26 cellular contexts compared by ENCODE assay signal in the genomic region with DNA sequence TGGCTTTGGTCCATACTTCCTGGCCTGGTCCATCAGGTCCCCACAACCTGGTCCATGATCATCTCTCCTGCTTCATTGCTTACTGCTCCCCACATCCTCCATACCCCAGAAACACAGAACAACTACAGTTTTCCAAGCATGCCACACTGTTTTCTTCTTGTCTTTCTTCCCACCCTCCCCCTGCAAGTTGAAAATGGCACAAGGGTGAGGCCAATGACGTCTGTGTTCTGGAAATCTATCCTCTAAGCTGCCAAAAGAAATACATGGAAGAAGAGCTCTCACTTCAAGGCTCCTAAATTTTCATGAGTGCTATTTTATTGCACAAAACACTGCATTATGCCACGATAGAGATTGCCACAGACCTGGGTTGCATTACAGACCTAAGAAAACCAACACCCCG.
A peak's percentile ranks its signal among the peaks of the same experiment; 100 is the strongest.
DNase-seq lines count a peak whose midpoint lies in the region; TF ChIP-seq lines count a peak whose summit lies in the region.
"Had no signal": no experiment of that assay in that cellular context is flagged by ENCODE, and none has a peak within 500 bp of the region (broad histone marks: within the 10 kb centered on the region; RNA-seq: fewer than 3 reads in every experiment).

No MANE protein-coding gene starts in this region.

- H3K27me3 ChIP-seq in adrenal gland (no peaks in the 10 kb centered on the region), dorsolateral prefrontal cortex (peaks cover 0 to 7% (median 0%) of the 10 kb centered on the region in 45 donors), neuronal stem cell (ENCODE audit: control insufficient read depth in 3 of 3, insufficient read depth in 3 of 3, low read depth in 1 of 3, low read length in 3 of 3) (no peaks in the 10 kb centered on the region), tibial artery (no peaks in the 10 kb centered on the region), stomach (peaks cover 0 to 2% (median 0%) of the 10 kb centered on the region in 3 donors), BE2C (no peaks in the 10 kb centered on the region)
- H3K27me3 ChIP-seq: right lobe of liver, upper lobe of right lung had no signal

- peak overlapping the region; percentile 14 for H2BK12ac ChIP-seq in neuronal stem cell (ENCODE audit: low read length)

- H3K9ac ChIP-seq in neuronal stem cell (ENCODE audit: low read depth, low read length, poor library complexity) = no peak overlapping the region
- H3K9ac ChIP-seq: SK-N-SH had no signal

- no peak overlapping the region for H4K8ac ChIP-seq in neuronal stem cell (ENCODE audit: low read depth, low read length)

- H3K14ac ChIP-seq in neuronal stem cell (ENCODE audit: low read length) = no peak overlapping the region

- TF ChIP-seq CTCF in adrenal gland (IDR thresholded peaks at IDR 0.05) (no peak), dorsolateral prefrontal cortex (IDR thresholded peaks at IDR 0.05 in 54 of 56, conservative IDR thresholded peaks at IDR 0.05 in 2 of 56; ENCODE audit: low read depth in 1 of 56, partially characterized antibody in 56 of 56) (no peak), tibial artery (IDR thresholded peaks at IDR 0.05) (no peak), stomach (IDR thresholded peaks at IDR 0.05) (no peak), BE2C (IDR thresholded peaks at IDR 0.05; ENCODE audit: low read depth, low read length) (no peak)

- H3K27ac ChIP-seq in adrenal gland (peak overlapping the region in 3 of 5 donors; percentile 47 to 93 (median 76)), dorsolateral prefrontal cortex (peak overlapping the region in 45 of 59 donors; percentile 4 to 94 (median 67)), neuronal stem cell (replicated peaks; ENCODE audit: low read length) (no peak overlapping the region), tibial artery (peak overlapping the region; percentile 79 to 80), stomach (peak overlapping the region in 1 of 5 donors; percentile 56)
- H3K27ac ChIP-seq: right lobe of liver, upper lobe of right lung had no signal

- no peak overlapping the region for H2BK5ac ChIP-seq in neuronal stem cell (ENCODE audit: low read length)

- no peak overlapping the region for H2BK120ac ChIP-seq in neuronal stem cell (ENCODE audit: low read depth, low read length)

- no peak overlapping the region for H3K4me3 ChIP-seq in adrenal gland
- no peak overlapping the region for H3K4me3 ChIP-seq in dorsolateral prefrontal cortex
- no peak overlapping the region for H3K4me3 ChIP-seq in neuronal stem cell (ENCODE audit: low read length in 2 of 2)
- no peak overlapping the region for H3K4me3 ChIP-seq in tibial artery
- H3K4me3 ChIP-seq in stomach = no peak overlapping the region
- H3K4me3 ChIP-seq in BE2C (ENCODE audit: low read depth, low read length) = no peak overlapping the region
- H3K4me3 ChIP-seq: K562, right lobe of liver, upper lobe of right lung had no signal

- no peak overlapping the region for H2AFZ ChIP-seq in neuronal stem cell (ENCODE audit: low read length)

- no peak for TF ChIP-seq POLR2A in adrenal gland (IDR thresholded peaks at IDR 0.05)
- TF ChIP-seq POLR2A in stomach (IDR thresholded peaks at IDR 0.05) = no peak

- H3K36me3 ChIP-seq in adrenal gland (replicated peaks in 1 of 2) (no peaks in the 10 kb centered on the region), neuronal stem cell (replicated peaks in 1 of 2; ENCODE audit: control insufficient read depth in 2 of 2, insufficient read depth in 2 of 2, low read length in 2 of 2) (no peaks in the 10 kb centered on the region), tibial artery (no peaks in the 10 kb centered on the region), stomach (no peaks in the 10 kb centered on the region), BE2C (no peaks in the 10 kb centered on the region)
- H3K36me3 ChIP-seq: right lobe of liver, upper lobe of right lung had no signal

- no peak overlapping the region for H3K23ac ChIP-seq in neuronal stem cell (ENCODE audit: low read depth, low read length, poor library complexity)

- no peak overlapping the region for H3K18ac ChIP-seq in neuronal stem cell (ENCODE audit: low read length)

- H3K4me1 ChIP-seq in adrenal gland (replicated peaks in 1 of 2) = no peaks in the 10 kb centered on the region
- H3K4me1 ChIP-seq in neuronal stem cell (ENCODE audit: control insufficient read depth in 2 of 2, insufficient read depth in 1 of 2, low read depth in 1 of 2, low read length in 2 of 2) = peaks cover 0 to 10% of the 10 kb centered on the region in 2 donors
- peaks cover 0 to 22% (median 3%) of the 10 kb centered on the region in 4 donors for H3K4me1 ChIP-seq in tibial artery
- no peaks in the 10 kb centered on the region for H3K4me1 ChIP-seq in stomach
- H3K4me1 ChIP-seq in BE2C = no peaks in the 10 kb centered on the region
- H3K4me1 ChIP-seq: right lobe of liver, upper lobe of right lung had no signal

- H3K9me3 ChIP-seq in adrenal gland (replicated peaks in 1 of 3) (no peaks in the 10 kb centered on the region), neuronal stem cell (replicated peaks in 1 of 2; ENCODE audit: control insufficient read depth in 2 of 2, insufficient read depth in 1 of 2, low read depth in 1 of 2, low read length in 2 of 2) (no peaks in the 10 kb centered on the region), tibial artery (no peaks in the 10 kb centered on the region), stomach (no peaks in the 10 kb centered on the region), BE2C (no peaks in the 10 kb centered on the region)
- H3K9me3 ChIP-seq: right lobe of liver, SK-N-SH, upper lobe of right lung had no signal

- intact Hi-C loops in adrenal gland (cut with DNase I) (no loop called here), dorsolateral prefrontal cortex (cut with DNase I) (no loop called here), tibial artery (cut with DNase I; ENCODE audit: low total_unique reads) (no loop called here), stomach (cut with DNase I; ENCODE audit: low total_unique reads) (no loop called here)

- H3K4me2 ChIP-seq in neuronal stem cell (ENCODE audit: insufficient read depth, low read length, poor library complexity, severe bottlenecking) = no peak overlapping the region
- H3K4me2 ChIP-seq: SK-N-SH had no signal

- no peaks in the 10 kb centered on the region for H3K79me1 ChIP-seq in neuronal stem cell (ENCODE audit: low read depth, low read length)

- in situ Hi-C loops in ACHN (cut with HindIII; ENCODE audit: low pct_ligation_motif_present, low pct_unique_long_range_greater_than_20kb, low sequenced_read_pairs) = no loop called here

- no peak overlapping the region for H3K4ac ChIP-seq in neuronal stem cell (ENCODE audit: low read length)

- WGBS in adrenal gland, 4 donors = 64 to 75% (median 70%) methylated on average over 3 of the region's 3 CpGs
- no CpG with 5 or more reads among the region's 3 CpGs for WGBS in neuronal stem cell (ENCODE audit: extremely low coverage in 2 of 2, insufficient read length in 2 of 2, insufficient replicate concordance in 1 of 2), 2 donors
- 75 to 87% (median 78%) methylated on average over 3 of the region's 3 CpGs for WGBS in stomach, 5 donors

- DNase-seq in adrenal gland (no peak), dorsolateral prefrontal cortex (no peak), neuronal stem cell (ENCODE audit: low spot score) (no peak), tibial artery (peak in 1 of 2 donors; percentile 44), stomach (no peak), BE2C (no peak), HuH-7 (ENCODE audit: low spot score) (no peak), ACHN (no peak)
- DNase-seq: activated B cell treated with CpG ODN at 0.5 μM for 24 hours; activated CD4-positive, alpha-beta T cell treated with anti-CD3 and anti-CD28 coated beads, Interleukin-2, amount 50 U/mL, for 1 hour; activated gamma-delta T cell treated with Interleukin-2 at 50 U/mL for 16 hours; activated T-cell treated with anti-CD3 and anti-CD28 coated beads, Interleukin-2, amount 50 U/mL, for 1 hour; CD8-positive, alpha-beta memory T cell; effector CD8-positive, alpha-beta T cell; islet precursor cell; NCI-H1105 treated with DMSO at 0.1 percent for 48 hours; NCI-H2029 treated with DMSO at 0.1 percent for 48 hours; NCI-H524; NK-92 treated with Interleukin-12 subunit alpha and Interleukin-12 subunit beta, amount 100 ng/mL, for 24 hours; posterior cingulate gyrus; right lobe of liver; SK-N-SH; stimulated activated CD4-positive, alpha-beta T cell treated with anti-CD3 and anti-CD28 coated beads, Interleukin-12 subunit alpha, Interleukin-12 subunit beta, amount 100 ng/mL, for 4 hours; stimulated activated CD4-positive, alpha-beta T cell treated with anti-CD3 and anti-CD28 coated beads, Interleukin-2, amount 100 ng/mL, for 48 hours; upper lobe of right lung had no signal

- H2BK15ac ChIP-seq in neuronal stem cell (ENCODE audit: low read length) = no peak overlapping the region

- no peak overlapping the region for H4K91ac ChIP-seq in neuronal stem cell (ENCODE audit: low read depth, low read length, poor library complexity)

- no peak for TF ChIP-seq EP300 in stomach (IDR thresholded peaks at IDR 0.05)

- no peak overlapping the region for H2AK5ac ChIP-seq in neuronal stem cell (ENCODE audit: low read depth, low read length)
